16 cellular contexts compared by ENCODE assay signal in genomic region chr1:184033136-184033469, GRCh38.
"Had no signal": no experiment of that assay in that cellular context is flagged by ENCODE, and none has a peak within 500 bp of the region (broad histone marks: within the 10 kb centered on the region; RNA-seq: fewer than 3 reads in every experiment).

No MANE protein-coding gene starts in this region.

- ATAC-seq: left lung; right cardiac atrium; stimulated activated naive CD8-positive, alpha-beta T cell treated with anti-CD3 and anti-CD28 coated beads, Interleukin-15, Interleukin-2, amounts not matched to agents 100 U/mL and 50 U/mL, for 24 hours had no signal

- H3K9me3 Mint-ChIP-seq: activated CD4-positive, alpha-beta memory T cell treated with anti-CD3 and anti-CD28 coated beads, Interleukin-2, amount 10 ng/mL, durations not matched to agents 7 days and 5 days; activated naive CD8-positive, alpha-beta T cell treated with anti-CD3 and anti-CD28 coated beads for 36 hours; type B pancreatic cell had no signal

- H3K36me3 Mint-ChIP-seq: type B pancreatic cell had no signal

- H3K27ac Mint-ChIP-seq: activated CD4-positive, alpha-beta memory T cell treated with anti-CD3 and anti-CD28 coated beads, Interleukin-2, amount 10 ng/mL, durations not matched to agents 7 days and 5 days; activated CD8-positive, alpha-beta memory T cell treated with anti-CD3 and anti-CD28 coated beads, Interleukin-2, amount 10 ng/mL, durations not matched to agents 7 days and 5 days; activated naive CD8-positive, alpha-beta T cell treated with anti-CD3 and anti-CD28 coated beads for 36 hours; type B pancreatic cell had no signal

- H3K27ac ChIP-seq: coronary artery, left lung, prostate gland, skin epidermis, suprapubic skin had no signal

- DNase-seq: activated CD4-positive, alpha-beta memory T cell treated with anti-CD3 and anti-CD28 coated beads, Interleukin-2, amount 10 ng/mL, durations not matched to agents 7 days and 5 days; activated CD4-positive, alpha-beta T cell treated with anti-CD3 and anti-CD28 coated beads for 48 hours; activated CD4-positive, CD25-positive, alpha-beta regulatory T cell; activated naive CD8-positive, alpha-beta T cell treated with anti-CD3 and anti-CD28 coated beads for 36 hours; amniotic stem cell; erythroblast; left lung; midbrain; right cardiac atrium; stimulated activated naive CD8-positive, alpha-beta T cell treated with anti-CD3 and anti-CD28 coated beads, Interleukin-15, Interleukin-2, amounts not matched to agents 100 U/mL and 50 U/mL, for 24 hours had no signal

- H3K4me3 Mint-ChIP-seq: activated CD4-positive, alpha-beta memory T cell treated with anti-CD3 and anti-CD28 coated beads, Interleukin-2, amount 10 ng/mL, durations not matched to agents 7 days and 5 days; activated CD8-positive, alpha-beta memory T cell treated with anti-CD3 and anti-CD28 coated beads, Interleukin-2, amount 10 ng/mL, durations not matched to agents 7 days and 5 days; activated naive CD8-positive, alpha-beta T cell treated with anti-CD3 and anti-CD28 coated beads for 36 hours; type B pancreatic cell had no signal
